In genomic region chr11:95994340-95994728, GRCh38 we compare ENCODE assay signal across 20 cellular contexts.
DNase-seq lines count a peak whose midpoint lies in the region; ATAC-seq and TF ChIP-seq lines count a peak whose summit lies in the region.
"Had no signal": no experiment of that assay in that cellular context is flagged by ENCODE, and none has a peak within 500 bp of the region (broad histone marks: within the 10 kb centered on the region; RNA-seq: fewer than 3 reads in every experiment).

No MANE protein-coding gene starts in this region.

- H3K27me3 Mint-ChIP-seq in activated naive CD8-positive, alpha-beta T cell: no peaks in the 10 kb centered on the region
- H3K27me3 Mint-ChIP-seq in activated naive CD8-positive, alpha-beta T cell treated with anti-CD3 and anti-CD28 coated beads, Interleukin-2, amount 50 U/mL, for 24 hours: no peaks in the 10 kb centered on the region
- H3K27me3 Mint-ChIP-seq in chondrocyte (ENCODE audit: low read depth) (no peaks in the 10 kb centered on the region), nephron (ENCODE audit: low read depth) (no peaks in the 10 kb centered on the region)

- no peak for DNase-seq in activated naive CD8-positive, alpha-beta T cell treated with anti-CD3 and anti-CD28 coated beads, Interleukin-2, amount 50 U/mL, for 24 hours
- no peak for DNase-seq in chondrocyte (ENCODE audit: low spot score)
- no peak for DNase-seq in activated CD8-positive, alpha-beta memory T cell treated with anti-CD3 and anti-CD28 coated beads, Interleukin-2, amount 50 U/mL, for 48 hours
- DNase-seq in NCI-H2171 (lab: John Stamatoyannopoulos, UW): no peak
- DNase-seq: GF-D8, HFFc6, KG1, NCI-H1048, NCI-H146, NCI-H2107, NCI-H446, NCI-H69, OCI-M1, RPMI8226, SIG-M5 had no signal

- ATAC-seq in activated naive CD8-positive, alpha-beta T cell treated with anti-CD3 and anti-CD28 coated beads, Interleukin-2, amount 50 U/mL, for 24 hours: no peak
- ATAC-seq in GM19023 (IDR thresholded peaks at IDR 0.05; ENCODE audit: unreplicated experiment) (no peak), GM18498 (IDR thresholded peaks at IDR 0.05; ENCODE audit: unreplicated experiment) (no peak)
- ATAC-seq: A549 had no signal

- no peaks in the 10 kb centered on the region for H3K9me3 Mint-ChIP-seq in activated naive CD8-positive, alpha-beta T cell (ENCODE audit: low read depth)
- no peaks in the 10 kb centered on the region for H3K9me3 Mint-ChIP-seq in activated naive CD8-positive, alpha-beta T cell treated with anti-CD3 and anti-CD28 coated beads, Interleukin-2, amount 50 U/mL, for 24 hours
- no peaks in the 10 kb centered on the region for H3K9me3 Mint-ChIP-seq in chondrocyte (ENCODE audit: low read depth)
- H3K9me3 Mint-ChIP-seq in nephron: no peaks in the 10 kb centered on the region
- H3K9me3 Mint-ChIP-seq: HFFc6 had no signal

- no peak overlapping the region for H3K4me3 Mint-ChIP-seq in activated naive CD8-positive, alpha-beta T cell
- H3K4me3 Mint-ChIP-seq in activated naive CD8-positive, alpha-beta T cell treated with anti-CD3 and anti-CD28 coated beads, Interleukin-2, amount 50 U/mL, for 24 hours: no peak overlapping the region
- H3K4me3 Mint-ChIP-seq in chondrocyte (ENCODE audit: unreplicated experiment): no peak overlapping the region
- no peak overlapping the region for H3K4me3 Mint-ChIP-seq in nephron
- H3K4me3 Mint-ChIP-seq: HFFc6 had no signal

- H3K4me1 Mint-ChIP-seq in activated naive CD8-positive, alpha-beta T cell (ENCODE audit: low read depth): peaks cover 35% of the 10 kb centered on the region
- H3K4me1 Mint-ChIP-seq in activated naive CD8-positive, alpha-beta T cell treated with anti-CD3 and anti-CD28 coated beads, Interleukin-2, amount 50 U/mL, for 24 hours: peaks cover 11% of the 10 kb centered on the region
- H3K4me1 Mint-ChIP-seq in chondrocyte (ENCODE audit: low read depth) (peaks cover 57% of the 10 kb centered on the region), nephron (peaks cover 29% of the 10 kb centered on the region)

- H3K36me3 Mint-ChIP-seq in activated naive CD8-positive, alpha-beta T cell: peaks cover 14% of the 10 kb centered on the region
- peaks cover 6% of the 10 kb centered on the region for H3K36me3 Mint-ChIP-seq in activated naive CD8-positive, alpha-beta T cell treated with anti-CD3 and anti-CD28 coated beads, Interleukin-2, amount 50 U/mL, for 24 hours (ENCODE audit: low read depth)
- H3K36me3 Mint-ChIP-seq in chondrocyte (ENCODE audit: low read depth) (peaks cover 2% of the 10 kb centered on the region), nephron (ENCODE audit: low read depth) (peaks cover 10% of the 10 kb centered on the region)

- no peak for TF ChIP-seq CTCF in chondrocyte (IDR thresholded peaks at IDR 0.05)
- no peak for TF ChIP-seq CTCF in nephron (IDR thresholded peaks at IDR 0.05; ENCODE audit: unreplicated experiment in 3 of 3)

- peak overlapping the region; percentile 31 for H3K27ac Mint-ChIP-seq in activated naive CD8-positive, alpha-beta T cell
- H3K27ac Mint-ChIP-seq in activated naive CD8-positive, alpha-beta T cell treated with anti-CD3 and anti-CD28 coated beads, Interleukin-2, amount 50 U/mL, for 24 hours: no peak overlapping the region
- H3K27ac Mint-ChIP-seq in chondrocyte (ENCODE audit: unreplicated experiment) (peak overlapping the region; percentile 43), nephron (peak overlapping the region; percentile 7 to 61 (median 16))
- H3K27ac Mint-ChIP-seq: HFFc6 had no signal
